ENCODE assay signal across 35 cellular contexts in genomic region chr16:46591257-46591656, GRCh38.
"Had no signal": no experiment of that assay in that cellular context is flagged by ENCODE, and none has a peak within 500 bp of the region (broad histone marks: within the 10 kb centered on the region; RNA-seq: fewer than 3 reads in every experiment).

No MANE protein-coding gene starts in this region.

- DNase-seq: activated B cell treated with CpG ODN at 0.5 μM for 24 hours; activated CD4-positive, alpha-beta T cell treated with anti-CD3 and anti-CD28 coated beads for 48 hours; activated CD4-positive, alpha-beta T cell treated with anti-CD3 and anti-CD28 coated beads, Interleukin-2, amount 50 U/mL, for 1 hour; activated CD4-positive, alpha-beta T cell treated with anti-CD3 and anti-CD28 coated beads, Interleukin-2, amount 50 U/mL, for 48 hours; activated CD8-positive, alpha-beta memory T cell treated with anti-CD3 and anti-CD28 coated beads for 24 hours; activated CD8-positive, alpha-beta T cell treated with anti-CD3 and anti-CD28 coated beads for 36 hours; activated effector memory CD4-positive, alpha-beta T cell treated with Interleukin-2 at 50 U/mL for 16 hours; activated gamma-delta T cell treated with Interleukin-2 at 50 U/mL for 16 hours; activated naive CD4-positive, alpha-beta T cell treated with anti-CD3 and anti-CD28 coated beads, Interleukin-2, amount 50 U/mL, for 16 hours; activated naive CD4-positive, alpha-beta T cell treated with Interleukin-2 at 50 U/mL for 16 hours; activated T-cell treated with anti-CD3 and anti-CD28 coated beads, Interleukin-2, amount 50 U/mL, for 4 hours; amniotic stem cell; anterior cingulate cortex; brain microvascular endothelial cell; dermis blood vessel endothelial cell; effector CD4-positive, alpha-beta T cell; effector memory CD8-positive, alpha-beta T cell; foreskin keratinocyte; gastrocnemius medialis; heart right ventricle; T-helper 1 cell; T-helper 17 cell; T1000; WERI-Rb-1 had no signal

- H3K4me3 Mint-ChIP-seq: activated B cell treated with CpG ODN at 0.5 μM for 24 hours; activated CD8-positive, alpha-beta T cell treated with anti-CD3 and anti-CD28 coated beads for 36 hours; activated naive CD8-positive, alpha-beta T cell; activated T-cell treated with anti-CD3 and anti-CD28 coated beads, Interleukin-2, amount 50 U/mL, for 4 hours; activated T-helper 17 cell treated with anti-CD3 and anti-CD28 coated beads, Interleukin-2, amount 50 U/mL, for 72 hours; central memory CD8-positive, alpha-beta T cell; effector memory CD8-positive, alpha-beta T cell; T-helper 17 cell; T-helper 2 cell treated with Interferon-gamma antibody and Interleukin-4, amounts not matched to agents 5 μg/mL and 100 μg/mL, for 36 hours had no signal

- H3K4me1 ChIP-seq: foreskin keratinocyte, gastrocnemius medialis, heart right ventricle had no signal

- H3K4me1 Mint-ChIP-seq: activated B cell treated with CpG ODN at 0.5 μM for 24 hours; activated T-helper 17 cell treated with anti-CD3 and anti-CD28 coated beads, Interleukin-2, amount 50 U/mL, for 72 hours; central memory CD8-positive, alpha-beta T cell had no signal

- ATAC-seq: activated CD4-positive, CD25-positive, alpha-beta regulatory T cell treated with anti-CD3 and anti-CD28 coated beads, Interleukin-2, amount 50 U/mL, for 24 hours; activated CD8-positive, alpha-beta T cell treated with anti-CD3 and anti-CD28 coated beads for 36 hours; activated T-cell treated with anti-CD3 and anti-CD28 coated beads, Interleukin-2, amount 50 U/mL, for 4 hours; activated T-helper 17 cell treated with anti-CD3 and anti-CD28 coated beads, Interleukin-2, amount 50 U/mL, for 72 hours; effector memory CD8-positive, alpha-beta T cell; esophagus mucosa; foreskin keratinocyte; gastrocnemius medialis; heart right ventricle; T-helper 17 cell had no signal

- FAIRE-seq: astrocyte, bronchial epithelial cell, endothelial cell of umbilical vein had no signal

- H3K4me3 ChIP-seq: coronary artery, gastrocnemius medialis, heart right ventricle had no signal

- H3K27ac ChIP-seq: brain microvascular endothelial cell, coronary artery, epithelial cell of prostate, foreskin keratinocyte, gastrocnemius medialis, heart right ventricle, WERI-Rb-1 had no signal

- H3K9me3 ChIP-seq: gastrocnemius medialis had no signal

- H3K27me3 ChIP-seq: brain microvascular endothelial cell, foreskin keratinocyte, gastrocnemius medialis, heart right ventricle had no signal

- H3K27me3 Mint-ChIP-seq: activated B cell treated with CpG ODN at 0.5 μM for 24 hours; activated CD8-positive, alpha-beta T cell treated with anti-CD3 and anti-CD28 coated beads for 36 hours; activated naive CD8-positive, alpha-beta T cell; activated T-helper 17 cell treated with anti-CD3 and anti-CD28 coated beads, Interleukin-2, amount 50 U/mL, for 72 hours; central memory CD8-positive, alpha-beta T cell; effector memory CD8-positive, alpha-beta T cell; T-helper 17 cell had no signal

- H3K27ac Mint-ChIP-seq: activated B cell treated with CpG ODN at 0.5 μM for 24 hours; activated CD8-positive, alpha-beta T cell treated with anti-CD3 and anti-CD28 coated beads for 36 hours; activated naive CD8-positive, alpha-beta T cell; activated T-helper 17 cell treated with anti-CD3 and anti-CD28 coated beads, Interleukin-2, amount 50 U/mL, for 72 hours; effector memory CD8-positive, alpha-beta T cell; T-helper 17 cell; T-helper 2 cell treated with Interferon-gamma antibody and Interleukin-4, amounts not matched to agents 5 μg/mL and 100 μg/mL, for 36 hours had no signal

- H3K36me3 ChIP-seq: brain microvascular endothelial cell, gastrocnemius medialis had no signal
